15 cellular contexts compared by ENCODE assay signal in genomic region chr7:46007194-46007593, GRCh38.
A peak's percentile ranks its signal among the peaks of the same experiment; 100 is the strongest.
DNase-seq lines count a peak whose midpoint lies in the region; ATAC-seq, FAIRE-seq and TF ChIP-seq lines count a peak whose summit lies in the region.
"Had no signal": no experiment of that assay in that cellular context is flagged by ENCODE, and none has a peak within 500 bp of the region (broad histone marks: within the 10 kb centered on the region; RNA-seq: fewer than 3 reads in every experiment).

No MANE protein-coding gene starts in this region.

- TF ChIP-seq POLR2A in GM12878 (IDR thresholded peaks at IDR 0.05; ENCODE audit: low read depth, low read length), result no peak

- ATAC-seq in GM12878, result no peak; the same call in 2 of the 3 replicates
- ATAC-seq: GM23338 had no signal

- no peak for TF ChIP-seq RAD21 in GM12878 (IDR thresholded peaks at IDR 0.05; ENCODE audit: insufficient read depth, low read depth, low read length)

- no peak for FAIRE-seq in GM12878 (lab: Jason Lieb, UNC)

- H3K4me1 ChIP-seq in GM12878 (ENCODE audit: control insufficient read depth, insufficient read depth, low read length), result no peaks in the 10 kb centered on the region
- peaks cover 2% of the 10 kb centered on the region for H3K4me1 ChIP-seq in rectal smooth muscle tissue (ENCODE audit: control insufficient read depth, insufficient read depth, low read length)

- no peak overlapping the region for H2AFZ ChIP-seq in GM12878 (ENCODE audit: control insufficient read depth, low read depth, low read length)
- H2AFZ ChIP-seq: GM23338 had no signal

- DNase-seq in HCEC 1CT, result peak; percentile 3
- peak; percentile 29 for DNase-seq in NCI-H2029 treated with DMSO at 0.1 percent for 48 hours (lab: John Stamatoyannopoulos, UW)
- DNase-seq in GM12878 (ENCODE audit: low read depth, low spot score), result no peak
- DNase-seq in activated effector memory CD4-positive, alpha-beta T cell treated with Interleukin-2 at 50 U/mL for 16 hours, result no peak
- no peak for DNase-seq in NOMO-1 treated with dmso at 0.1 percent for 144 hours (lab: John Stamatoyannopoulos, UW; ENCODE audit: unreplicated experiment)
- no peak for DNase-seq in NCI-H1436 (lab: John Stamatoyannopoulos, UW)
- DNase-seq: DMS 273 treated with DMSO at 0.1 percent for 48 hours, NCI-H187 treated with DMSO at 0.1 percent for 48 hours, NCI-H2171, NCI-H510A, NCI-H82 had no signal

- POLR2A ChIA-PET in GM12878 (lab: Charles Lee), result interaction anchor here (1.2 kb wide), 1 partner anchor 44 kb away, joined by 6 read pairs; no protein-coding TSS in a partner anchor

- WGBS in GM12878 (ENCODE audit: insufficient coverage, insufficient replicate concordance, low lambda C conversion rate, missing lambda C conversion rate), result 4% methylated on average over 2 of the region's 2 CpGs

- no peaks in the 10 kb centered on the region for H3K27me3 ChIP-seq in GM12878 (replicated peaks in 1 of 2; ENCODE audit: control insufficient read depth in 2 of 2, insufficient read depth in 2 of 2, low read length in 1 of 2)
- H3K27me3 ChIP-seq in rectal smooth muscle tissue (ENCODE audit: control insufficient read depth, insufficient read depth, low read length), result no peaks in the 10 kb centered on the region

- H3K9ac ChIP-seq in GM12878 (ENCODE audit: control insufficient read depth, insufficient read depth, low read length) (no peak overlapping the region), rectal smooth muscle tissue (ENCODE audit: low read length) (no peak overlapping the region)

- no peak overlapping the region for H3K27ac ChIP-seq in GM12878 (ENCODE audit: control insufficient read depth, insufficient read depth)
- H3K27ac ChIP-seq in rectal smooth muscle tissue (ENCODE audit: low read depth, low read length), result peak overlapping the region; percentile 20
- H3K27ac ChIP-seq: C4-2B, SK-N-MC had no signal

- H3K4me2 ChIP-seq in GM12878 (ENCODE audit: control insufficient read depth, insufficient read depth), result no peak overlapping the region
- H3K4me2 ChIP-seq: GM23338 had no signal

- in situ Hi-C loops in GM12878 (cut with MboI), result no loop called here

- TF ChIP-seq CTCF in GM12878 (IDR thresholded peaks at IDR 0.05 in 2 of 3, conservative IDR thresholded peaks at IDR 0.05 in 1 of 3; ENCODE audit: control insufficient read depth in 2 of 3, extremely low read depth in 1 of 3, insufficient read depth in 1 of 3, low read depth in 3 of 3, low read length in 3 of 3), result no peak

- TF ChIP-seq EP300 in GM12878 (IDR thresholded peaks at IDR 0.05; ENCODE audit: borderline replicate concordance in 1 of 2, control insufficient read depth in 1 of 2, low read depth in 2 of 2, low read length in 2 of 2), result no peak

- SMC1A ChIA-PET in GM12878 (lab: Charles Lee; ENCODE audit: uncharacterized antibody, unreplicated experiment), result interaction anchor here (1.2 kb wide), 3 partner anchors 15 to 51 kb away, joined by 3 to 4 read pairs (median 4); no protein-coding TSS in a partner anchor

- RAD21 ChIA-PET in GM12878 (lab: Charles Lee; ENCODE audit: unreplicated experiment), result interaction anchor here (0.5 to 2.2 kb wide), 3 partner anchors 85 to 274 kb away, joined by 3 to 4 read pairs (median 3); no protein-coding TSS in a partner anchor

- H3K4me3 ChIP-seq in GM12878 (no peak overlapping the region), rectal smooth muscle tissue (ENCODE audit: low read length) (no peak overlapping the region)
- H3K4me3 ChIP-seq: GM23338, SK-N-MC had no signal

- H3K36me3 ChIP-seq in GM12878 (ENCODE audit: control insufficient read depth in 2 of 2, insufficient read depth in 2 of 2, low read length in 1 of 2) (no peaks in the 10 kb centered on the region), rectal smooth muscle tissue (ENCODE audit: control insufficient read depth, insufficient read depth, low read length) (no peaks in the 10 kb centered on the region)

- no TSS peak for BruUV-seq in GM12878 (replicated peaks; lab: Mats Ljungman, UMichigan)

- H4K20me1 ChIP-seq in GM12878 (ENCODE audit: control insufficient read depth, insufficient read depth), result no peaks in the 10 kb centered on the region

- CTCF ChIA-PET in GM12878 (lab: Yijun Ruan, JAX), result interaction anchor here (1.3 kb wide), 1 partner anchor 84 kb away, joined by 3 read pairs; no protein-coding TSS in a partner anchor

- H3K9me3 ChIP-seq in GM12878 (replicated peaks; ENCODE audit: control insufficient read depth, insufficient read depth, low read length), result no peaks in the 10 kb centered on the region; the same call in 2 of the 3 replicates

- no peaks in the 10 kb centered on the region for H3K79me2 ChIP-seq in GM12878 (ENCODE audit: control insufficient read depth, insufficient read depth, low read length)

- intact Hi-C loops in GM12878 (cut with micrococcal nuclease; ENCODE audit: unreplicated experiment), result no loop called here

TF ChIP-seq in GM12878, 131 proteins besides CTCF, POLR2A, EP300 and RAD21:
- peak; percentile 9; the same call in 1 of the 2 replicates for TF ChIP-seq JUNB (IDR thresholded peaks at IDR 0.05)
- TF ChIP-seq, protein P1, sequence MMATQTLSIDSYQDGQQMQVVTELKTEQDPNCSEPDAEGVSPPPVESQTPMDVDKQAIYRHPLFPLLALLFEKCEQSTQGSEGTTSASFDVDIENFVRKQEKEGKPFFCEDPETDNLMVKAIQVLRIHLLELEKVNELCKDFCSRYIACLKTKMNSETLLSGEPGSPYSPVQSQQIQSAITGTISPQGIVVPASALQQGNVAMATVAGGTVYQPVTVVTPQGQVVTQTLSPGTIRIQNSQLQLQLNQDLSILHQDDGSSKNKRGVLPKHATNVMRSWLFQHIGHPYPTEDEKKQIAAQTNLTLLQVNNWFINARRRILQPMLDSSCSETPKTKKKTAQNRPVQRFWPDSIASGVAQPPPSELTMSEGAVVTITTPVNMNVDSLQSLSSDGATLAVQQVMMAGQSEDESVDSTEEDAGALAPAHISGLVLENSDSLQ (IDR thresholded peaks at IDR 0.05), result peak; percentile 56
- TF ChIP-seq KDM1A (IDR thresholded peaks at IDR 0.05; ENCODE audit: borderline replicate concordance), result no peak

Comparison
In these comparisons a context has a peak if more than half of its experiments do, and no peak if none do; other contexts are left out.
1. DNase-seq: peak in HCEC 1CT (single experiment) and NCI-H2029 treated with DMSO at 0.1 percent for 48 hours (single experiment); none in GM12878 (single experiment), activated effector memory CD4-positive, alpha-beta T cell treated with Interleukin-2 at 50 U/mL for 16 hours (single experiment), NOMO-1 treated with dmso at 0.1 percent for 144 hours (single experiment) and NCI-H1436 (single experiment).